ENCODE assay signal across 20 cellular contexts in the genomic region with DNA sequence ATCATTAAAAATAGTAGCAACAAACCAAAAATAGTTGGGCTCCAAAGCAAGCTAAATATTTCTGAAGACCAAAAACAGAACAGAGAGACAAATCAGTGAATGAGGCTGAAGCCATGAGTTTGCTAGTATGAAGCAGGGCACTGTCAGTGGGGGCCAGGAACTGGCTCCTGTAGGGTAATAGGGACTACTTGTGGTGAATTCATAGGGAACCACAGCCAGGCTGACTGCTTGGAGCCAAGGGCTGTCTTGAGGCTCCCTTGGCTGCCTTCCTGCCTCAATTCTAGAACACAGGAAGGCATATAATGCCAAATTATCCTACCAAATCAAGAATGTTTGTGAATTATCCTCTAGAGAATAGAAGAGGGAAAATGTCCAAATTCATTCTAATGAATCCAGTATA.
DNase-seq lines count a peak whose midpoint lies in the region; TF ChIP-seq lines count a peak whose summit lies in the region.
"Had no signal": no experiment of that assay in that cellular context is flagged by ENCODE, and none has a peak within 500 bp of the region (broad histone marks: within the 10 kb centered on the region; RNA-seq: fewer than 3 reads in every experiment).

No MANE protein-coding gene starts in this region.

- no peaks in the 10 kb centered on the region for H3K27me3 Mint-ChIP-seq in activated T-cell treated with anti-CD3 and anti-CD28 coated beads, Interleukin-2, amount 50 U/mL, for 24 hours
- H3K27me3 Mint-ChIP-seq: CD4-positive, alpha-beta T cell had no signal

- intact Hi-C loops in posterior vena cava (cut with DNase I) = no loop called here

- H3K4me1 Mint-ChIP-seq in activated T-cell treated with anti-CD3 and anti-CD28 coated beads, Interleukin-2, amount 50 U/mL, for 24 hours (ENCODE audit: low read depth) = no peaks in the 10 kb centered on the region

- no peak overlapping the region for H3K4me3 Mint-ChIP-seq in activated T-cell treated with anti-CD3 and anti-CD28 coated beads, Interleukin-2, amount 50 U/mL, for 24 hours
- H3K4me3 Mint-ChIP-seq: CD4-positive, alpha-beta T cell; H9 had no signal

- DNase-seq in Ammon's horn (ENCODE audit: low spot score) = peak; percentile 5
- peak; percentile 77 to 94 for DNase-seq in NCI-H446 (lab: John Stamatoyannopoulos, UW)
- peak; percentile 2 for DNase-seq in globus pallidus (ENCODE audit: low spot score)
- peak; percentile 22 for DNase-seq in posterior vena cava (ENCODE audit: low spot score)
- DNase-seq in kidney tubule cell (ENCODE audit: low spot score) = no peak
- DNase-seq in activated T-cell treated with anti-CD3 and anti-CD28 coated beads, Interleukin-2, amount 50 U/mL, for 24 hours = no peak
- DNase-seq in GM10266 (ENCODE audit: extremely low spot score) = no peak
- DNase-seq: CD4-positive, alpha-beta T cell; DMS53; H9; Karpas-422; NCI-H1092 treated with DMSO at 0.1 percent for 48 hours; NCI-H1436; NCI-H187; NCI-H2081 treated with DMSO at 0.1 percent for 48 hours; NCI-H2171 treated with DMSO at 0.1 percent for 48 hours; NCI-H345; NCI-H526; NCI-H82; NK-92 treated with Interleukin-12 subunit alpha and Interleukin-12 subunit beta, amount 100 ng/mL, for 24 hours had no signal

- H3K36me3 Mint-ChIP-seq in activated T-cell treated with anti-CD3 and anti-CD28 coated beads, Interleukin-2, amount 50 U/mL, for 24 hours (ENCODE audit: low read depth) = no peaks in the 10 kb centered on the region

- no peak overlapping the region for H3K27ac Mint-ChIP-seq in activated T-cell treated with anti-CD3 and anti-CD28 coated beads, Interleukin-2, amount 50 U/mL, for 24 hours
- H3K27ac Mint-ChIP-seq: CD4-positive, alpha-beta T cell; H9 had no signal

- no peak for TF ChIP-seq CTCF in GM10266 (IDR thresholded peaks at IDR 0.05; ENCODE audit: control insufficient read depth, insufficient read depth, low read depth, missing control alignments)

- H3K9me3 Mint-ChIP-seq in activated T-cell treated with anti-CD3 and anti-CD28 coated beads, Interleukin-2, amount 50 U/mL, for 24 hours = peaks cover 11% of the 10 kb centered on the region

Comparison
In these comparisons a context has a peak if more than half of its experiments do, and no peak if none do; other contexts are left out.
1. DNase-seq: peak in Ammon's horn (single experiment), NCI-H446 (2 of 2), globus pallidus (single experiment) and posterior vena cava (single experiment); none in kidney tubule cell (single experiment), activated T-cell treated with anti-CD3 and anti-CD28 coated beads, Interleukin-2, amount 50 U/mL, for 24 hours (single experiment) and GM10266 (single experiment).